17 cellular contexts compared by ENCODE assay signal in the genomic region with DNA sequence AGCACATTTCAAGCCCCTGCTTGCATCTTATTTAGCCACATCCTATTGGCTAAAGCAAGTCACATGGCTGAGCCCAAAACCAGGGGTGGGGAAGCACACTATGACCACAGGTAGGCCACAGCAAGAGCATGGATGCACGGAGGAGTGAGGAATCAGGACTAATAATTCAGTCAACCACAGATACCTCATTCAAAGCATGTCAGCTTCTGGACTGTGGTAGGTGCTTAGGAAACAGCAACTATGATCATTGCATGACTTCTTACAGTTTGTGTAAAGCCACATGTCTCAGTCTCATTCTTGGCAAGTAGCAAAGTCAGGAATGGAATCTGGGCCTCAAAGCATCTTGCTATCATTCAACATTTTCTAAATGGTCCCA.
"Had no signal": no experiment of that assay in that cellular context is flagged by ENCODE, and none has a peak within 500 bp of the region (broad histone marks: within the 10 kb centered on the region; RNA-seq: fewer than 3 reads in every experiment).

No MANE protein-coding gene starts in this region.

- H3K4me1 ChIP-seq: heart right ventricle, parathyroid adenoma had no signal

- H3K27ac ChIP-seq: ascending aorta, gastroesophageal sphincter, heart right ventricle, neural progenitor cell, parathyroid adenoma, VCaP had no signal

- H3K27me3 ChIP-seq: ascending aorta, neural progenitor cell had no signal

- DNase-seq: activated CD4-positive, alpha-beta memory T cell treated with anti-CD3 and anti-CD28 coated beads, Interleukin-2, amount 10 ng/mL, durations not matched to agents 7 days and 5 days; activated CD4-positive, alpha-beta T cell treated with anti-CD3 and anti-CD28 coated beads for 4 hours; activated naive CD4-positive, alpha-beta T cell treated with anti-CD3 and anti-CD28 coated beads, Interleukin-2, amount 10 ng/mL, durations not matched to agents 7 days and 5 days; activated T-cell treated with anti-CD3 and anti-CD28 coated beads, Interleukin-2, amount 50 U/mL, for 24 hours; dermis blood vessel endothelial cell; effector memory CD8-positive, alpha-beta T cell; heart right ventricle; islet precursor cell; naive B cell; T-helper 1 cell; T1000 had no signal

- H3K9ac ChIP-seq: neural progenitor cell, parathyroid adenoma had no signal

- ATAC-seq: effector memory CD8-positive, alpha-beta T cell; gastroesophageal sphincter; heart right ventricle; stimulated activated effector memory CD8-positive, alpha-beta T cell treated with anti-CD3 and anti-CD28 coated beads, Interleukin-12 subunit alpha, Interleukin-12 subunit beta, amount 100 ng/mL, for 72 hours had no signal

- H3K36me3 ChIP-seq: ascending aorta, gastroesophageal sphincter, heart right ventricle, neural progenitor cell had no signal

- H3K4me3 ChIP-seq: ascending aorta, gastroesophageal sphincter, heart right ventricle, neural progenitor cell had no signal
